Comparison of ENCODE assay signal across 8 cellular contexts in genomic region chr5:16456103-16456832, GRCh38. TPM values are rescaled to one million over a fixed set of nuclear protein-coding genes. Genes with fewer than 3 reads are reported as not detected.
A peak's percentile ranks its signal among the peaks of the same experiment; 100 is the strongest.
DNase-seq lines count a peak whose midpoint lies in the region; ATAC-seq and TF ChIP-seq lines count a peak whose summit lies in the region.

No MANE protein-coding gene starts in this region.

- no peak overlapping the region for H3K4me3 ChIP-seq in GM12875 (ENCODE audit: low read depth, low read length)
- H3K4me3 ChIP-seq in left lung: no peak overlapping the region

- intact Hi-C loops in left lung (cut with DNase I): no loop called here

- peak; percentile 35 for DNase-seq in AG09319 (ENCODE audit: extremely low read depth, low read depth)
- peak; percentile 56 for DNase-seq in NCI-H1092 treated with DMSO at 0.1 percent for 48 hours (lab: John Stamatoyannopoulos, UW)
- DNase-seq in cerebellum (ENCODE audit: low spot score): peak; percentile 51
- peak; percentile 68 to 74 for DNase-seq in left lung

- TF ChIP-seq CTCF in AG09319 (IDR thresholded peaks at IDR 0.05; ENCODE audit: low read depth, low read length): peak; percentile 56
- peak; percentile 39; the same call in 1 of the 2 replicates for TF ChIP-seq CTCF in GM12875 (IDR thresholded peaks at IDR 0.05; ENCODE audit: borderline replicate concordance, insufficient read depth, low read depth, low read length)
- peak; percentile 65 to 72 for TF ChIP-seq CTCF in left lung (IDR thresholded peaks at IDR 0.05)

- ATAC-seq in HG02759 (IDR thresholded peaks at IDR 0.05; ENCODE audit: unreplicated experiment) (peak; percentile 67), SK-N-SH treated with all-trans-retinoic acid at 6 μM for 48 hours (peak; percentile 85), left lung (peak; percentile 92)

- H3K36me3 ChIP-seq in left lung: peaks cover 0 to 66% of the 10 kb centered on the region in 2 donors

- H3K4me1 ChIP-seq in left lung: peaks cover 10 to 32% of the 10 kb centered on the region in 2 donors

- no peaks in the 10 kb centered on the region for H3K9me3 ChIP-seq in left lung

- H3K27me3 ChIP-seq in left lung: no peaks in the 10 kb centered on the region

- peak overlapping the region; percentile 47 to 71 for H3K27ac ChIP-seq in left lung
- H3K27ac ChIP-seq in temporal lobe (ENCODE audit: low read depth, low read length): peak overlapping the region; percentile 24

TF ChIP-seq in SK-N-SH treated with all-trans-retinoic acid at 6 μM for 48 hours, 23 proteins besides CTCF, POLR2A, EP300 and RAD21:
- TF ChIP-seq RARB (CRISPR knock-in tag; IDR thresholded peaks at IDR 0.05): no peak
- TF ChIP-seq, protein P1, sequence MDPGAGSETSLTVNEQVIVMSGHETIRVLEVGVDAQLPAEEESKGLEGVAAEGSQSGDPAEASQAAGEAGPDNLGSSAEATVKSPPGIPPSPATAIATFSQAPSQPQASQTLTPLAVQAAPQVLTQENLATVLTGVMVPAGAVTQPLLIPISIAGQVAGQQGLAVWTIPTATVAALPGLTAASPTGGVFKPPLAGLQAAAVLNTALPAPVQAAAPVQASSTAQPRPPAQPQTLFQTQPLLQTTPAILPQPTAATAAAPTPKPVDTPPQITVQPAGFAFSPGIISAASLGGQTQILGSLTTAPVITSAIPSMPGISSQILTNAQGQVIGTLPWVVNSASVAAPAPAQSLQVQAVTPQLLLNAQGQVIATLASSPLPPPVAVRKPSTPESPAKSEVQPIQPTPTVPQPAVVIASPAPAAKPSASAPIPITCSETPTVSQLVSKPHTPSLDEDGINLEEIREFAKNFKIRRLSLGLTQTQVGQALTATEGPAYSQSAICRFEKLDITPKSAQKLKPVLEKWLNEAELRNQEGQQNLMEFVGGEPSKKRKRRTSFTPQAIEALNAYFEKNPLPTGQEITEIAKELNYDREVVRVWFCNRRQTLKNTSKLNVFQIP (CRISPR knock-in tag; IDR thresholded peaks at IDR 0.05; ENCODE audit: borderline replicate concordance, low read depth): no peak
- TF ChIP-seq TOX (CRISPR knock-in tag; IDR thresholded peaks at IDR 0.05; ENCODE audit: borderline replicate concordance): no peak
- TF ChIP-seq TCF4 (CRISPR knock-in tag; IDR thresholded peaks at IDR 0.05; ENCODE audit: borderline replicate concordance): no peak
- TF ChIP-seq ZNF565 (CRISPR knock-in tag; conservative IDR thresholded peaks at IDR 0.05; ENCODE audit: low read depth): no peak
- no peak for TF ChIP-seq CSRNP3 (CRISPR knock-in tag; IDR thresholded peaks at IDR 0.05)
- no peak for TF ChIP-seq BACH2 (CRISPR knock-in tag; IDR thresholded peaks at IDR 0.05; ENCODE audit: borderline replicate concordance)
- TF ChIP-seq, protein P2, sequence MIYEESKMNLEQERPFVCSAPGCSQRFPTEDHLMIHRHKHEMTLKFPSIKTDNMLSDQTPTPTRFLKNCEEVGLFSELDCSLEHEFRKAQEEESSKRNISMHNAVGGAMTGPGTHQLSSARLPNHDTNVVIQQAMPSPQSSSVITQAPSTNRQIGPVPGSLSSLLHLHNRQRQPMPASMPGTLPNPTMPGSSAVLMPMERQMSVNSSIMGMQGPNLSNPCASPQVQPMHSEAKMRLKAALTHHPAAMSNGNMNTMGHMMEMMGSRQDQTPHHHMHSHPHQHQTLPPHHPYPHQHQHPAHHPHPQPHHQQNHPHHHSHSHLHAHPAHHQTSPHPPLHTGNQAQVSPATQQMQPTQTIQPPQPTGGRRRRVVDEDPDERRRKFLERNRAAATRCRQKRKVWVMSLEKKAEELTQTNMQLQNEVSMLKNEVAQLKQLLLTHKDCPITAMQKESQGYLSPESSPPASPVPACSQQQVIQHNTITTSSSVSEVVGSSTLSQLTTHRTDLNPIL (CRISPR knock-in tag; IDR thresholded peaks at IDR 0.05; ENCODE audit: low read depth): no peak

RNA-seq across cellular contexts. Expression of gene ZNF622, which starts 9.3 kb away (rescaled TPM):
- total RNA-seq in cerebellum: 15.8 TPM
- total RNA-seq in left lung: 10 to 100 TPM; 24.2 to 29.5 TPM
- 22.1 TPM for total RNA-seq in temporal lobe
